ENCODE assay signal across 8 cellular contexts in the genomic region with DNA sequence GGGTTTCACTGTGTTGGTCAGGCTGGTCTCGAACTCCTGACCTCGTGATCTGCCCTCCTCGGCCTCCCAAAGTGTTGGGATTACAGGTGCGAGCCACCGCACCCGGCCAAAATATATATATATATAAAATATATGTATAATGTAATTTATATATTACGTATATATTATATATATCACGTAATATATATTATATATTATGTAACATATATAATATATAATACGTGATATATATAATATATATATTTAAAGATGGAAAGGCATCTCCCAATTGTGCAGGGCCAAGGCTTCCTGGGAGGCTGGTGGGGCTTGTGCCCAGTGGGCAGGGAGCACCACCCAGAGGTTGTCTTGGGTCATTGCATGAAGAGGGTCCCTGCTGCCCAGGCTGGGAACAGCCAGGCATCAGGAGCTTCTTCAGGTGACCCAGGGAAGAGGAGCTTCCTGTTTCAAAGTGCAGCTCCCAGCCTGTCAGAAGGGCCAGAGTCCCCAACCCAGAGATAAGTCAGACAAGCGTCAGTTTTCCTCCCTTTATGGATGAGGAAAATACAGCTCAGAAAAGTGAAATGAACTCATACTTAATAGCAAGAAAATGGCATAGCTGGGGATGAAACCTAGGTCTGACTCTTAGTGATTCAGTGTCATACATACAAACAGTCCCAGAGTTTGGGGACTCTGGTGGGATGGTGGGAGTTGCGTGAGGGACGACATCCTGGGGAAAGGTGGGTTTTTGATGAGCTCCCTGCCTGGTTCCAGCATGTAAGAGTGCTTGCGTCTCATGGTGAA. TPM values are rescaled to one million over a fixed set of nuclear protein-coding genes. Genes with fewer than 3 reads are reported as not detected.
DNase-seq lines count a peak whose midpoint lies in the region; ATAC-seq, FAIRE-seq and TF ChIP-seq lines count a peak whose summit lies in the region.

No MANE protein-coding gene starts in this region.

- no peaks in the 10 kb centered on the region for H3K9me2 ChIP-seq in OCI-LY7 (ENCODE audit: insufficient read depth, low read length)

- intact Hi-C loops in OCI-LY7 (cut with micrococcal nuclease; ENCODE audit: unreplicated experiment): loop anchor here (1.0 to 10.0 kb wide), 2 partner anchors 66 to 222 kb away; a partner anchor contains a TSS

- DNase-seq in Caki2 (ENCODE audit: low read depth) (peak; percentile 48), HuH-7.5 (ENCODE audit: low spot score) (peak; percentile 86), OCI-LY7 (ENCODE audit: low spot score) (peak; percentile 72), activated T-cell treated with anti-CD3 and anti-CD28 coated beads for 24 hours (ENCODE audit: low read depth) (peak; percentile 25), fibroblast of lung (ENCODE audit: low read depth in 2 of 2) (peak; percentile 41 to 66), neural crest cell (ENCODE audit: low read depth, low spot score) (peak; percentile 53), urothelium cell line (ENCODE audit: low spot score) (peak; percentile 81)

- TF ChIP-seq CTCF in OCI-LY7 (conservative IDR thresholded peaks at IDR 0.05; ENCODE audit: low read length): peak; percentile 81
- TF ChIP-seq CTCF in fibroblast of lung (conservative IDR thresholded peaks at IDR 0.05 in 1 of 2, IDR thresholded peaks at IDR 0.05 in 1 of 2; ENCODE audit: low read depth in 1 of 2, low read length in 2 of 2): peak; percentile 68 to 82
- peak; percentile 74 for TF ChIP-seq CTCF in neural crest cell (conservative IDR thresholded peaks at IDR 0.05)

- H3K4me3 ChIP-seq in OCI-LY7 (ENCODE audit: low read depth, low read length, poor library complexity, severe bottlenecking) (no peak overlapping the region), fibroblast of lung (replicated peaks in 1 of 4; ENCODE audit: control extremely low read depth in 1 of 4, insufficient read depth in 1 of 4, low read depth in 3 of 4, low read length in 4 of 4) (no peak overlapping the region)

- in situ Hi-C loops in Caki2 (cut with HindIII; ENCODE audit: low pct_unique_long_range_greater_than_20kb, low sequenced_read_pairs): no loop called here

- H3K36me3 ChIP-seq in OCI-LY7 (ENCODE audit: insufficient read depth, low read length) (peaks cover 37% of the 10 kb centered on the region), fibroblast of lung (ENCODE audit: control insufficient read depth, insufficient read depth, low read length) (peaks cover 11% of the 10 kb centered on the region)

- H2AFZ ChIP-seq in OCI-LY7 (ENCODE audit: low read length) (no peak overlapping the region), fibroblast of lung (ENCODE audit: low read length) (no peak overlapping the region)

- no peaks in the 10 kb centered on the region for H3K9me3 Mint-ChIP-seq in neural crest cell

- no peak overlapping the region for H3K4me3 Mint-ChIP-seq in neural crest cell

- H3K9me3 ChIP-seq in OCI-LY7 (ENCODE audit: low read length): no peaks in the 10 kb centered on the region
- H3K9me3 ChIP-seq in fibroblast of lung (ENCODE audit: control insufficient read depth, insufficient read depth, low read depth, low read length): no peaks in the 10 kb centered on the region

- BruUV-seq in OCI-LY7 (replicated peaks; lab: Mats Ljungman, UMichigan): no TSS peak

- CTCF ChIA-PET in OCI-LY7 (lab: Charles Lee; ENCODE audit: unreplicated experiment): interaction anchor here (0.7 to 1.7 kb wide), 5 partner anchors 9 to 78 kb away, joined by 3 to 17 read pairs (median 4); no protein-coding TSS in a partner anchor

- no peak for FAIRE-seq in urothelium cell line (lab: Jason Lieb, UNC)

- H3K27ac Mint-ChIP-seq in neural crest cell (ENCODE audit: unreplicated experiment): no peak overlapping the region

- H3K36me3 Mint-ChIP-seq in neural crest cell (ENCODE audit: low read depth): peaks cover 9% of the 10 kb centered on the region

- peaks cover 6% of the 10 kb centered on the region for H3K4me1 Mint-ChIP-seq in neural crest cell

- H4K20me1 ChIP-seq in OCI-LY7 (ENCODE audit: insufficient read depth, low read length) (no peaks in the 10 kb centered on the region), fibroblast of lung (ENCODE audit: control insufficient read depth, extremely low read depth, insufficient read depth, low read length) (no peaks in the 10 kb centered on the region)

- H3K4me1 ChIP-seq in OCI-LY7 (ENCODE audit: insufficient read depth, low read length, poor library complexity, severe bottlenecking) (no peaks in the 10 kb centered on the region), fibroblast of lung (ENCODE audit: control insufficient read depth, extremely low read depth, insufficient read depth, low read length) (no peaks in the 10 kb centered on the region)

- POLR2A ChIA-PET in OCI-LY7 (lab: Charles Lee): interaction anchor here (0.6 to 0.8 kb wide), 3 partner anchors 10 to 116 kb away, joined by 3 to 6 read pairs (median 3); no protein-coding TSS in a partner anchor

- H3K27me3 ChIP-seq in fibroblast of lung (ENCODE audit: control insufficient read depth, insufficient read depth, low read length): no peaks in the 10 kb centered on the region

- no peak overlapping the region for H3K9ac ChIP-seq in fibroblast of lung (ENCODE audit: insufficient read depth, low read length)

- peaks cover 14% of the 10 kb centered on the region for H3K27me3 Mint-ChIP-seq in neural crest cell (ENCODE audit: low read depth)

- H3K79me2 ChIP-seq in OCI-LY7 (ENCODE audit: insufficient read depth, low read depth, low read length): no peaks in the 10 kb centered on the region
- H3K79me2 ChIP-seq in fibroblast of lung (ENCODE audit: control insufficient read depth, insufficient read depth, low read length): no peaks in the 10 kb centered on the region

- ATAC-seq in HG02938 (IDR thresholded peaks at IDR 0.05; ENCODE audit: unreplicated experiment): no peak

- H3K4me2 ChIP-seq in OCI-LY7 (ENCODE audit: low read length): no peak overlapping the region
- H3K4me2 ChIP-seq in fibroblast of lung (ENCODE audit: extremely low read depth, insufficient read depth, low read length): no peak overlapping the region

- no peak overlapping the region for H3K27ac ChIP-seq in OCI-LY7 (ENCODE audit: low read depth, low read length, poor library complexity, severe bottlenecking)
- H3K27ac ChIP-seq in fibroblast of lung (ENCODE audit: insufficient read depth, low read length): no peak overlapping the region

RNA-seq across cellular contexts. Expression of a gene that starts 12.0 kb away (rescaled TPM):
- 36.7 and 53.7 TPM in 2 replicates for total RNA-seq in Caki2 (2014; rRNA removed; shearing (Covaris generic); ENCODE audit: low replicate concordance)
- total RNA-seq in OCI-LY7 (2014; rRNA removed; shearing (Covaris generic)): 34.6 and 54.0 TPM in 2 replicates
- total RNA-seq in OCI-LY7 (2022) (84.5 and 93.7 TPM in 2 replicates), fibroblast of lung (23.6 and 27.0 TPM in 2 replicates), neural crest cell (89.9 and 94.3 TPM in 2 replicates)
- polyA plus RNA-seq in fibroblast of lung: 18.1 and 20.1 TPM in 2 replicates
- 61.7 and 61.9 TPM in 2 replicates for polyA plus RNA-seq in fibroblast of lung (2012)
- polyA minus RNA-seq in fibroblast of lung (ENCODE audit: low replicate concordance): 6.7 and 11.3 TPM in 2 replicates

RNA-seq across cellular contexts. Expression of a gene that starts 21.1 kb away (rescaled TPM):
- total RNA-seq in Caki2 (2014; rRNA removed; shearing (Covaris generic); ENCODE audit: low replicate concordance): 0.03 TPM in 1 of 2 replicates, not detected in the other
- total RNA-seq in OCI-LY7 (2014; rRNA removed; shearing (Covaris generic)): 0.13 and 0.33 TPM in 2 replicates
- total RNA-seq in OCI-LY7 (2022) (0.42 and 0.55 TPM in 2 replicates), fibroblast of lung (under 0.01 TPM in 1 of 2 replicates, not detected in the other), neural crest cell (8.7 and 10.6 TPM in 2 replicates)
- 0.02 TPM in 2 replicates for polyA plus RNA-seq in fibroblast of lung
- polyA plus RNA-seq in fibroblast of lung (2012): 0.02 TPM in 1 of 2 replicates, not detected in the other
- polyA minus RNA-seq in fibroblast of lung (ENCODE audit: low replicate concordance): not detected in 2 replicates

RNA-seq across cellular contexts. Expression of a gene that starts 44.2 kb away (rescaled TPM):
- not detected in 2 replicates for total RNA-seq in Caki2 (2014; rRNA removed; shearing (Covaris generic); ENCODE audit: low replicate concordance)
- not detected in 2 replicates for total RNA-seq in OCI-LY7 (2014; rRNA removed; shearing (Covaris generic))
- not detected in 2 replicates for total RNA-seq in OCI-LY7 (2022)
- total RNA-seq in fibroblast of lung: under 0.01 TPM in 1 of 2 replicates, not detected in the other
- not detected in 2 replicates for polyA plus RNA-seq in fibroblast of lung
- not detected in 2 replicates for polyA plus RNA-seq in fibroblast of lung (2012)
- polyA minus RNA-seq in fibroblast of lung (ENCODE audit: low replicate concordance): 0.35 TPM in 1 of 2 replicates, not detected in the other
- total RNA-seq in neural crest cell: 0.11 and 0.19 TPM in 2 replicates

RNA-seq across cellular contexts. Expression of a gene that starts 44.4 kb away (rescaled TPM):
- not detected in 2 replicates for total RNA-seq in Caki2 (2014; rRNA removed; shearing (Covaris generic); ENCODE audit: low replicate concordance)
- total RNA-seq in OCI-LY7 (2014; rRNA removed; shearing (Covaris generic)): 0.13 TPM in 1 of 2 replicates, not detected in the other
- not detected in 2 replicates for total RNA-seq in OCI-LY7 (2022)
- under 0.01 TPM in 1 of 2 replicates, not detected in the other for total RNA-seq in fibroblast of lung
- not detected in 2 replicates for polyA plus RNA-seq in fibroblast of lung
- polyA plus RNA-seq in fibroblast of lung (2012): not detected in 2 replicates
- polyA minus RNA-seq in fibroblast of lung (ENCODE audit: low replicate concordance): not detected in 2 replicates
- total RNA-seq in neural crest cell: not detected in 2 replicates

Comparison
In these comparisons a context has a peak if more than half of its experiments do, and no peak if none do; other contexts are left out.
1. DNase-seq: peak in every context shown above with its lines; median percentile 86 in HuH-7.5; 81 in urothelium cell line; 72 in OCI-LY7; 54 in fibroblast of lung; 53 in neural crest cell; 48 in Caki2; 25 in activated T-cell treated with anti-CD3 and anti-CD28 coated beads for 24 hours.